In the genomic region with DNA sequence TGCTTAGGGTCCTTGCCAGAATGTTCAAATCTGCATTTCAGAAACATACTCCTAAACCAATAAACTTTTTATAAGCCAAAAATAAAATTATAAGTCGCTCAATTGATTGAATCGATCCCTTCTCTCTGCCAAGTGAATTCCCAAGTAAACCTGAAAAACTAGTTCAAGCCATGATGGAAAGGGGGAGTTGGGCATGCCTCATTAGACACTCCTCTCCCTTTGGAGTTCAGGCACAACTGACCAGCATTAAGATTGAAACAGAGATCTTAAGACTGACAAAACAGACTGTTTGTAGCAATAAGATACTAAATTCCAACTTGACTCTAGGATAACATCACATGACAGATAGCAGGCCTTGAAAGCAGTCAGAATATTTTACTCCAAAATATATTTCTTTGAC, we compare ENCODE assay signal across 8 cellular contexts.
"Had no signal": no experiment of that assay in that cellular context is flagged by ENCODE, and none has a peak within 500 bp of the region (broad histone marks: within the 10 kb centered on the region; RNA-seq: fewer than 3 reads in every experiment).

No MANE protein-coding gene starts in this region.

- FAIRE-seq: H1, H54, HTR-8/SVneo, K562 had no signal

- H3K27ac Mint-ChIP-seq: GM23338, H9 had no signal

- H3K9me3 Mint-ChIP-seq: H9 had no signal

- H3K4me3 ChIP-seq: GM23338, K562 had no signal

- DNase-seq: H9, HCEC 1CT, IMR-90 had no signal

- ATAC-seq: GM23338, K562 had no signal

- H3K4me3 Mint-ChIP-seq: GM23338, H9 had no signal
